In the genomic region with DNA sequence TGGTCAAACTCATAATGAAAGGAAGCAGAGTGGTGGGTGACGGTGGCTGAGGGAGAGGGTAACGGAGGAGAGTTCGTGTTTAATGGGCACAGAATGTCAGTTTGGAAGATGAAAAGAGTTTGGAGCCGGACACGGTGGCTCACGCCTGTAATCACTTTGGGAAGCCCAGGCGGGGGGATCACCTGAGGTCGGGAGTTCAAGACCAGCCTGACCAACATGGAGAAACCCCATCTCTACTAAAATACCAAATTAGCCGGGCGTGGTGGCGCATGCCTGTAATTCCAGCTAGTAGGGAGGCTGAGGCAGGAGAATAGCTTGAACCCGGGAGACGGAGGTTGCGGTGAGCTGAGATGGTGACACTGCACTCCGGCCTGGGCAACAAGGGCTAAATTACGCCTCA, we compare ENCODE assay signal across 8 cellular contexts. TPM values are rescaled to one million over a fixed set of nuclear protein-coding genes. Genes with fewer than 3 reads are reported as not detected.
A peak's percentile ranks its signal among the peaks of the same experiment; 100 is the strongest.
DNase-seq lines count a peak whose midpoint lies in the region; TF ChIP-seq lines count a peak whose summit lies in the region.

No MANE protein-coding gene starts in this region.

- WGBS in neuronal stem cell (ENCODE audit: extremely low coverage in 2 of 2, insufficient read length in 2 of 2, insufficient replicate concordance in 1 of 2), 2 donors = no CpG with 5 or more reads among the region's 16 CpGs
- 86% methylated on average over 16 of the region's 16 CpGs for WGBS in prostate gland

- H3K14ac ChIP-seq in neuronal stem cell (ENCODE audit: low read length) = no peak overlapping the region

- H3K27ac Mint-ChIP-seq in dendritic cell treated with granulocyte-macrophage colony-stimulating factor and Interleukin-4, amounts not matched to agents 40 ng/mL and 50 ng/mL, for 4 days = peak overlapping the region; percentile 82

- H3K79me1 ChIP-seq in neuronal stem cell (ENCODE audit: low read depth, low read length) = peaks cover 5% of the 10 kb centered on the region

- H3K4ac ChIP-seq in neuronal stem cell (ENCODE audit: low read length) = no peak overlapping the region

- H3K4me1 Mint-ChIP-seq in dendritic cell treated with granulocyte-macrophage colony-stimulating factor and Interleukin-4, amounts not matched to agents 40 ng/mL and 50 ng/mL, for 4 days (ENCODE audit: low read depth) = peaks cover 22% of the 10 kb centered on the region

- no peak overlapping the region for H2BK5ac ChIP-seq in neuronal stem cell (ENCODE audit: low read length)

- H4K20me1 ChIP-seq in OCI-LY1 (ENCODE audit: insufficient read depth, low read length) = no peaks in the 10 kb centered on the region

- H3K36me3 ChIP-seq in OCI-LY1 (ENCODE audit: insufficient read depth, low read length) (peaks cover 54% of the 10 kb centered on the region), neuronal stem cell (replicated peaks in 1 of 2; ENCODE audit: control insufficient read depth in 2 of 2, insufficient read depth in 2 of 2, low read length in 2 of 2) (peaks cover 11 to 51% of the 10 kb centered on the region in 2 donors), prostate gland (no peaks in the 10 kb centered on the region)

- peaks cover 24% of the 10 kb centered on the region for H3K36me3 Mint-ChIP-seq in dendritic cell treated with granulocyte-macrophage colony-stimulating factor and Interleukin-4, amounts not matched to agents 40 ng/mL and 50 ng/mL, for 4 days (ENCODE audit: low read depth)

- H3K18ac ChIP-seq in neuronal stem cell (ENCODE audit: low read length) = no peak overlapping the region

- H3K4me3 Mint-ChIP-seq in dendritic cell treated with granulocyte-macrophage colony-stimulating factor and Interleukin-4, amounts not matched to agents 40 ng/mL and 50 ng/mL, for 4 days = peak overlapping the region; percentile 83

- DNase-seq in ELF-1 (ENCODE audit: low read depth, low spot score) = peak; percentile 24
- DNase-seq in neuronal stem cell (ENCODE audit: low spot score) = no peak
- DNase-seq in prostate gland (ENCODE audit: low spot score) = no peak
- DNase-seq in GM13976 (ENCODE audit: low spot score) = no peak
- no peak for DNase-seq in stimulated activated CD4-positive, alpha-beta T cell treated with anti-CD3 and anti-CD28 coated beads, Interleukin-4, amount 100 ng/mL, for 1 hour
- no peak for DNase-seq in SIG-M5 treated with dmso at 0.1 percent for 504 hours (lab: John Stamatoyannopoulos, UW; ENCODE audit: unreplicated experiment)

- no peaks in the 10 kb centered on the region for H3F3A ChIP-seq in OCI-LY1 (ENCODE audit: insufficient read depth, low read length)

- no peaks in the 10 kb centered on the region for H3K9me3 Mint-ChIP-seq in dendritic cell treated with granulocyte-macrophage colony-stimulating factor and Interleukin-4, amounts not matched to agents 40 ng/mL and 50 ng/mL, for 4 days

- H3K23ac ChIP-seq in neuronal stem cell (ENCODE audit: low read depth, low read length, poor library complexity) = no peak overlapping the region

- no peak overlapping the region for H4K91ac ChIP-seq in neuronal stem cell (ENCODE audit: low read depth, low read length, poor library complexity)

- TF ChIP-seq POLR2A in prostate gland (IDR thresholded peaks at IDR 0.05) = no peak

- H3K27me3 ChIP-seq in OCI-LY1 (ENCODE audit: insufficient read depth, low read length) (no peaks in the 10 kb centered on the region), neuronal stem cell (ENCODE audit: control insufficient read depth in 3 of 3, insufficient read depth in 3 of 3, low read depth in 1 of 3, low read length in 3 of 3) (no peaks in the 10 kb centered on the region), prostate gland (replicated peaks; ENCODE audit: insufficient read depth) (no peaks in the 10 kb centered on the region)

- peak overlapping the region; percentile 93 for H3K9ac ChIP-seq in OCI-LY1 (ENCODE audit: low read length)
- H3K9ac ChIP-seq in neuronal stem cell (ENCODE audit: low read depth, low read length, poor library complexity) = peak overlapping the region; percentile 50

- H2AK5ac ChIP-seq in neuronal stem cell (ENCODE audit: low read depth, low read length) = no peak overlapping the region

- no peak overlapping the region for H4K8ac ChIP-seq in neuronal stem cell (ENCODE audit: low read depth, low read length)

- in situ Hi-C loops in GM13976 (cut with MboI; ENCODE audit: low sequenced_read_pairs, unreplicated experiment) = no loop called here

- no peak overlapping the region for H2BK120ac ChIP-seq in neuronal stem cell (ENCODE audit: low read depth, low read length)

- peak overlapping the region; percentile 78 for H3K4me2 ChIP-seq in OCI-LY1 (ENCODE audit: low read length)
- peak overlapping the region; percentile 35 for H3K4me2 ChIP-seq in neuronal stem cell (ENCODE audit: insufficient read depth, low read length, poor library complexity, severe bottlenecking)

- peaks cover 30% of the 10 kb centered on the region for H3K4me1 ChIP-seq in OCI-LY1 (ENCODE audit: insufficient read depth, low read length, severe bottlenecking)
- H3K4me1 ChIP-seq in neuronal stem cell (ENCODE audit: control insufficient read depth in 2 of 2, insufficient read depth in 1 of 2, low read depth in 1 of 2, low read length in 2 of 2) = peaks cover 2 to 8% of the 10 kb centered on the region in 2 donors
- no peaks in the 10 kb centered on the region for H3K4me1 ChIP-seq in prostate gland (replicated peaks)

- TF ChIP-seq CTCF in OCI-LY1 (IDR thresholded peaks at IDR 0.05; ENCODE audit: low read length) (no peak), prostate gland (IDR thresholded peaks at IDR 0.05) (no peak), GM13976 (IDR thresholded peaks at IDR 0.05; ENCODE audit: borderline replicate concordance, control extremely low read depth, extremely low read depth, insufficient read depth, missing control alignments) (no peak)

- peak overlapping the region; percentile 91 for H3K4me3 ChIP-seq in OCI-LY1 (ENCODE audit: low read depth, low read length, poor library complexity, severe bottlenecking)
- peak overlapping the region; percentile 67 to 77 for H3K4me3 ChIP-seq in neuronal stem cell (ENCODE audit: low read length in 2 of 2)
- H3K4me3 ChIP-seq in prostate gland = no peak overlapping the region

- H3K9me2 ChIP-seq in OCI-LY1 (ENCODE audit: low read depth, low read length) = no peaks in the 10 kb centered on the region

- H3K79me2 ChIP-seq in OCI-LY1 (ENCODE audit: insufficient read depth, low read length) = peaks cover 29% of the 10 kb centered on the region

- peak overlapping the region; percentile 60 for H3K27ac ChIP-seq in OCI-LY1 (ENCODE audit: low read depth, low read length, poor library complexity, severe bottlenecking)
- H3K27ac ChIP-seq in neuronal stem cell (replicated peaks; ENCODE audit: low read length) = no peak overlapping the region
- H3K27ac ChIP-seq in prostate gland = no peak overlapping the region

- H2BK12ac ChIP-seq in neuronal stem cell (ENCODE audit: low read length) = no peak overlapping the region

- H3K9me3 ChIP-seq in OCI-LY1 (ENCODE audit: low read length) = no peaks in the 10 kb centered on the region
- H3K9me3 ChIP-seq in neuronal stem cell (replicated peaks in 1 of 2; ENCODE audit: control insufficient read depth in 2 of 2, insufficient read depth in 1 of 2, low read depth in 1 of 2, low read length in 2 of 2) = no peaks in the 10 kb centered on the region
- H3K9me3 ChIP-seq in prostate gland = no peaks in the 10 kb centered on the region

- H2AFZ ChIP-seq in OCI-LY1 (ENCODE audit: low read length) (no peak overlapping the region), neuronal stem cell (ENCODE audit: low read length) (no peak overlapping the region)

- H2BK15ac ChIP-seq in neuronal stem cell (ENCODE audit: low read length) = no peak overlapping the region

- H3K27me3 Mint-ChIP-seq in dendritic cell treated with granulocyte-macrophage colony-stimulating factor and Interleukin-4, amounts not matched to agents 40 ng/mL and 50 ng/mL, for 4 days = no peaks in the 10 kb centered on the region

- intact Hi-C loops in dendritic cell treated with granulocyte-macrophage colony-stimulating factor and Interleukin-4, amounts not matched to agents 40 ng/mL and 50 ng/mL, for 4 days (cut with micrococcal nuclease) = loop anchor here (2.0 kb wide), 1 partner anchor 132 kb away; no protein-coding TSS in a partner anchor
- intact Hi-C loops in prostate gland (cut with DNase I) = loop anchor here (10.0 kb wide), 1 partner anchor 130 kb away; the partner anchor contains the start of gene UBXN4

RNA-seq across cellular contexts. Expression of gene MCM6, which starts 1.3 kb away (rescaled TPM):
- 52.8 TPM for polyA plus RNA-seq in neuronal stem cell (2013, experiment 1 of 2)
- 51.8 TPM for polyA plus RNA-seq in neuronal stem cell (2013, experiment 2 of 2)
- 10 to 100 TPM in 1 of 2 donors, 1 to 10 TPM in 1; 6.8 to 19.8 TPM for total RNA-seq in prostate gland

RNA-seq across cellular contexts. Expression of gene LCT, which starts 38.0 kb away (rescaled TPM):
- not detected for polyA plus RNA-seq in neuronal stem cell (2013, experiment 1 of 2)
- polyA plus RNA-seq in neuronal stem cell (2013, experiment 2 of 2) = not detected
- total RNA-seq in prostate gland = under 1 TPM in 1 of 2 donors, not detected in 1; 0.57 TPM

Comparison
In these comparisons a context has a peak if more than half of its experiments do, and no peak if none do; other contexts are left out.
1. H3K4me3 ChIP-seq: peak in OCI-LY1 (single experiment) and neuronal stem cell (2 of 2); none in prostate gland (0 of 2).